In genomic region chr2:203201426-203201825, GRCh38 we compare ENCODE assay signal across 20 cellular contexts.
"Had no signal": no experiment of that assay in that cellular context is flagged by ENCODE, and none has a peak within 500 bp of the region (broad histone marks: within the 10 kb centered on the region; RNA-seq: fewer than 3 reads in every experiment).

No MANE protein-coding gene starts in this region.

- ATAC-seq: effector memory CD8-positive, alpha-beta T cell; foreskin keratinocyte; heart right ventricle; mucosa of descending colon; naive thymus-derived CD8-positive, alpha-beta T cell; right cardiac atrium had no signal

- DNase-seq: effector memory CD8-positive, alpha-beta T cell; foreskin keratinocyte; heart right ventricle; hypothalamus; kidney glomerular epithelial cell; mammary epithelial cell; mucosa of descending colon; naive thymus-derived CD8-positive, alpha-beta T cell; right cardiac atrium; small intestine; stimulated activated CD4-positive, alpha-beta T cell treated with anti-CD3 and anti-CD28 coated beads, Interleukin-12 subunit alpha, Interleukin-12 subunit beta, amount 100 ng/mL, for 4 hours; stimulated activated naive CD4-positive, alpha-beta T cell; stomach; substantia nigra; transverse colon had no signal

- H3K4me1 ChIP-seq: esophagus muscularis mucosa, foreskin keratinocyte, stomach, transverse colon had no signal

- H3K36me3 ChIP-seq: neutrophil had no signal

- H3K4me3 ChIP-seq: esophagus muscularis mucosa, heart right ventricle, mucosa of descending colon, stomach, thoracic aorta, transverse colon had no signal

- H3K27ac ChIP-seq: epithelial cell of prostate, esophagus muscularis mucosa, foreskin keratinocyte, heart right ventricle, neutrophil, stomach, thoracic aorta, transverse colon had no signal

- H3K27me3 ChIP-seq: esophagus muscularis mucosa, foreskin keratinocyte, heart right ventricle, neutrophil, stomach, transverse colon had no signal

- FAIRE-seq: islet of Langerhans had no signal

- H3K9me3 ChIP-seq: esophagus muscularis mucosa, heart right ventricle, mucosa of descending colon, neutrophil, stomach, thoracic aorta, transverse colon had no signal
